In the genomic region with DNA sequence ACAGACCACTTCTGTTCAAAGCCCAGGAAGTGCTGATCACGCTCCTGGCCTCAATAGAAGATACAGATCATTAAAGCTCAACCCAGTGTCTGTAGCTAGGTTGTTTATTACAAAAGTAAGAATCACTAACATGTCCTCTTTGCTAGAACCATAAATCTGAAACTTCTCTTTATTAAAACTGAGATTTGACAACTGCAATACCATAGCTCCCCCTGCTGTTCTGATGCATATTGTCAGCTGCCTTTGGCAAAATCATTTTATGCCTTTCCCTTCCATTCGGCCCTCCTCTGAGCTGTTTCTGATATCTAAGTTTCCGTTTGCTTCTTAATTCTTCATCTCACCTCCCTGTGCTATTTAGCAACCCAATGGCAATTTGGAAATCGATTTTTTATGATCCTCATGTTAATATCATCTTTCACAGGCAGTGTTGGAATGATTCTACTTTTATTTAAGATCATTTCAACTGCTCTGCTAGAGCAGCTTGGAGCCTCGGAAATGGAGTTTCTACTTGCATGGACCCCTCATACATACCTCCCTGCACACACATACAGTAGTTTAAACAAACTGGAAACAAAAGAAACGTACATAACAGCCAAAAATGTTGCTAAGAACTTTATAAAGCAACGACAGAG, we compare ENCODE assay signal across 9 cellular contexts.
A peak's percentile ranks its signal among the peaks of the same experiment; 100 is the strongest.
DNase-seq lines count a peak whose midpoint lies in the region; ATAC-seq and TF ChIP-seq lines count a peak whose summit lies in the region.
"Had no signal": no experiment of that assay in that cellular context is flagged by ENCODE, and none has a peak within 500 bp of the region (broad histone marks: within the 10 kb centered on the region; RNA-seq: fewer than 3 reads in every experiment).

No MANE protein-coding gene starts in this region.

- no peak overlapping the region for H3K4me3 Mint-ChIP-seq in activated CD4-positive, alpha-beta T cell treated with anti-CD3 and anti-CD28 coated beads for 36 hours
- H3K4me3 Mint-ChIP-seq: central memory CD8-positive, alpha-beta T cell had no signal

- TF ChIP-seq EP300 in esophagus muscularis mucosa (IDR thresholded peaks at IDR 0.05), result no peak

- H3K4me1 Mint-ChIP-seq in activated CD4-positive, alpha-beta T cell treated with anti-CD3 and anti-CD28 coated beads for 36 hours, result no peaks in the 10 kb centered on the region
- H3K4me1 Mint-ChIP-seq: central memory CD8-positive, alpha-beta T cell had no signal

- DNase-seq in activated CD4-positive, alpha-beta T cell treated with anti-CD3 and anti-CD28 coated beads for 36 hours, result peak; percentile 34
- no peak for DNase-seq in activated CD4-positive, alpha-beta T cell treated with anti-CD3 and anti-CD28 coated beads for 1 hour
- DNase-seq in KBM-7, result peak; percentile 82
- peak; percentile 70 for DNase-seq in SK-N-DZ (ENCODE audit: low spot score)
- DNase-seq in esophagus muscularis mucosa (ENCODE audit: extremely low spot score), result no peak
- peak in 29 of 56 donors; percentile 1 to 57 (median 12) for DNase-seq in nucleus accumbens (lab: John Stamatoyannopoulos, UW)
- DNase-seq in activated T-cell treated with anti-CD3 and anti-CD28 coated beads, Interleukin-2, amount 50 U/mL, for 1 hour, result no peak

- CTCF ChIA-PET in activated CD4-positive, alpha-beta T cell treated with anti-CD3 and anti-CD28 coated beads for 36 hours (lab: Charles Lee), result interaction anchor here (0.6 to 4.7 kb wide), 9 partner anchors 8 to 941 kb away, joined by 3 to 21 read pairs (median 3); no protein-coding TSS in a partner anchor

- no peak for ATAC-seq in activated CD4-positive, alpha-beta T cell treated with anti-CD3 and anti-CD28 coated beads for 36 hours
- peak; percentile 83 for ATAC-seq in GM21526 (IDR thresholded peaks at IDR 0.05; ENCODE audit: low FRiP score, unreplicated experiment)

- H3K27me3 ChIP-seq in esophagus muscularis mucosa, result no peaks in the 10 kb centered on the region

- POLR2A ChIA-PET in activated CD4-positive, alpha-beta T cell treated with anti-CD3 and anti-CD28 coated beads for 36 hours (lab: Charles Lee), result no interaction called here

- H3K4me3 ChIP-seq in esophagus muscularis mucosa, result no peak overlapping the region

- no peaks in the 10 kb centered on the region for H3K9me3 ChIP-seq in esophagus muscularis mucosa

- in situ Hi-C loops in KBM-7 (cut with MboI; ENCODE audit: low pct_unique_long_range_greater_than_20kb, low sequenced_read_pairs), result no loop called here

- no peaks in the 10 kb centered on the region for H3K36me3 ChIP-seq in esophagus muscularis mucosa

- H3K4me1 ChIP-seq in esophagus muscularis mucosa, result no peaks in the 10 kb centered on the region

- H3K36me3 Mint-ChIP-seq in activated CD4-positive, alpha-beta T cell treated with anti-CD3 and anti-CD28 coated beads for 36 hours (ENCODE audit: low read depth), result no peaks in the 10 kb centered on the region

- TF ChIP-seq CTCF in esophagus muscularis mucosa (IDR thresholded peaks at IDR 0.05), result peak; percentile 66 to 76 (median 70)

- H3K27me3 Mint-ChIP-seq in activated CD4-positive, alpha-beta T cell treated with anti-CD3 and anti-CD28 coated beads for 36 hours, result no peaks in the 10 kb centered on the region
- H3K27me3 Mint-ChIP-seq: central memory CD8-positive, alpha-beta T cell had no signal

- 31% methylated on average over 7 of the region's 7 CpGs for whole genome bisulfite sequencing in esophagus muscularis mucosa

- H3K9me3 Mint-ChIP-seq in activated CD4-positive, alpha-beta T cell treated with anti-CD3 and anti-CD28 coated beads for 36 hours (ENCODE audit: low read depth), result no peaks in the 10 kb centered on the region
- H3K9me3 Mint-ChIP-seq: central memory CD8-positive, alpha-beta T cell had no signal

- no peak overlapping the region for H3K27ac ChIP-seq in esophagus muscularis mucosa (replicated peaks in 1 of 4)

- H3K27ac Mint-ChIP-seq in activated CD4-positive, alpha-beta T cell treated with anti-CD3 and anti-CD28 coated beads for 36 hours, result no peak overlapping the region

- TF ChIP-seq POLR2A in esophagus muscularis mucosa (IDR thresholded peaks at IDR 0.05; ENCODE audit: low read depth), result no peak

- intact Hi-C loops in activated CD4-positive, alpha-beta T cell treated with anti-CD3 and anti-CD28 coated beads for 36 hours (cut with DNase I, micrococcal nuclease), result loop anchor here (1.0 to 10.0 kb wide), 6 partner anchors 491 to 1029 kb away; no protein-coding TSS in a partner anchor
- intact Hi-C loops in esophagus muscularis mucosa (cut with DNase I), result loop anchor here (2.0 to 5.0 kb wide), 2 partner anchors 489 to 942 kb away; no protein-coding TSS in a partner anchor

Comparison
In these comparisons a context has a peak if more than half of its experiments do, and no peak if none do; other contexts are left out.
1. DNase-seq: peak in activated CD4-positive, alpha-beta T cell treated with anti-CD3 and anti-CD28 coated beads for 36 hours (single experiment), KBM-7 (single experiment), SK-N-DZ (single experiment) and nucleus accumbens (29 of 56); none in activated CD4-positive, alpha-beta T cell treated with anti-CD3 and anti-CD28 coated beads for 1 hour (single experiment), esophagus muscularis mucosa (single experiment) and activated T-cell treated with anti-CD3 and anti-CD28 coated beads, Interleukin-2, amount 50 U/mL, for 1 hour (single experiment).